In the genomic region with DNA sequence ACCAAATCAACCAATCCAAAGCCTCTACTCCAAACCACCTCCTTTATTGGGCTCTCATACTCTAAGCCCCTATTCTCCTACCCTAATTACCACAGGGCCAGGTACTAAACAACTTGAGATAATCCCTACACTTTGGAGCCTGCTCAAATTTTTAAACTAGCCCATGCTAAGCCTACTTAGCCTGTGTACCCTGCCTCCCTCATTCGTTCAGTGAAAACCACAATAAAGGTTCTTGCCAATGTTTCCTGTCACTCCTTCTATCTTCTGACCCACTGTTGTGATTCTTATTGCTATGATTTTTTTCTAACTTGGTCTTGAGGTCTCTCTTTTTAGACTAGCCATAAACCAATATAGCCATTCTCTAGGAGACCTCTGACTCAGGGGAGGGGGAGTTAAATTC, we compare ENCODE assay signal across 14 cellular contexts. TPM values are rescaled to one million over a fixed set of nuclear protein-coding genes. Genes with fewer than 3 reads are reported as not detected.
"Had no signal": no experiment of that assay in that cellular context is flagged by ENCODE, and none has a peak within 500 bp of the region (broad histone marks: within the 10 kb centered on the region; RNA-seq: fewer than 3 reads in every experiment).

No MANE protein-coding gene starts in this region.

RNA-seq across cellular contexts. Expression of a gene that starts 48.3 kb away (rescaled TPM):
- total RNA-seq: activated naive CD4-positive, alpha-beta T cell treated with anti-CD3 and anti-CD28 coated beads, Interleukin-2, amount 50 U/mL, for 72 hours; astrocyte; cardiac septum; chondrocyte; endothelial cell of umbilical vein; fibroblast of lung; fibroblast of villous mesenchyme; left cardiac atrium; left ventricle myocardium superior; lung microvascular endothelial cell; occipital lobe; sigmoid colon; vagina had no signal
- polyA plus RNA-seq: endothelial cell of umbilical vein, fibroblast of lung, keratinocyte had no signal
